In genomic region chr12:118148287-118148686, GRCh38 we compare ENCODE assay signal across 17 cellular contexts. TPM values are rescaled to one million over a fixed set of nuclear protein-coding genes. Genes with fewer than 3 reads are reported as not detected.
DNase-seq lines count a peak whose midpoint lies in the region; ATAC-seq and TF ChIP-seq lines count a peak whose summit lies in the region.
"Had no signal": no experiment of that assay in that cellular context is flagged by ENCODE, and none has a peak within 500 bp of the region (broad histone marks: within the 10 kb centered on the region; RNA-seq: fewer than 3 reads in every experiment).

No MANE protein-coding gene starts in this region.

- peak overlapping the region; percentile 30 for H3K27ac Mint-ChIP-seq in activated B cell treated with CpG ODN at 0.5 μM for 24 hours

- no peaks in the 10 kb centered on the region for H3K9me3 Mint-ChIP-seq in activated B cell treated with CpG ODN at 0.5 μM for 24 hours
- H3K9me3 Mint-ChIP-seq: H9 had no signal

- H3K27ac ChIP-seq in gastrocnemius medialis = peak overlapping the region; percentile 42 to 80 (median 60)
- H3K27ac ChIP-seq: A549, C4-2B had no signal

- no peaks in the 10 kb centered on the region for H3K27me3 ChIP-seq in gastrocnemius medialis

- POLR2A ChIA-PET in activated B cell treated with CpG ODN at 0.5 μM for 24 hours (lab: Charles Lee) = no interaction called here

- H3K36me3 Mint-ChIP-seq in activated B cell treated with CpG ODN at 0.5 μM for 24 hours (ENCODE audit: low read depth) = peaks cover 73% of the 10 kb centered on the region

- ATAC-seq in Right ventricle myocardium inferior = peak; percentile 51
- no peak for ATAC-seq in activated B cell treated with CpG ODN at 0.5 μM for 24 hours (ENCODE audit: low read depth)
- peak; percentile 71 for ATAC-seq in left ventricle myocardium superior
- no peak for ATAC-seq in gastrocnemius medialis
- ATAC-seq in mucosa of descending colon = no peak
- ATAC-seq: A549, Panc1 had no signal

- TF ChIP-seq CTCF in activated B cell treated with CpG ODN at 0.5 μM for 24 hours (IDR thresholded peaks at IDR 0.05) (no peak), gastrocnemius medialis (IDR thresholded peaks at IDR 0.05 in 4 of 5, conservative IDR thresholded peaks at IDR 0.05 in 1 of 5) (no peak), mucosa of descending colon (IDR thresholded peaks at IDR 0.05) (no peak)

- peaks cover 9% of the 10 kb centered on the region for H3K4me1 Mint-ChIP-seq in activated B cell treated with CpG ODN at 0.5 μM for 24 hours
- H3K4me1 Mint-ChIP-seq: H9 had no signal

- no peak overlapping the region for H3K4me3 ChIP-seq in gastrocnemius medialis
- no peak overlapping the region for H3K4me3 ChIP-seq in mucosa of descending colon
- H3K4me3 ChIP-seq: A549 had no signal

- H3K36me3 ChIP-seq in gastrocnemius medialis = peaks cover 3 to 31% of the 10 kb centered on the region in 2 donors
- peaks cover 6% of the 10 kb centered on the region for H3K36me3 ChIP-seq in mucosa of descending colon (ENCODE audit: low read depth)

- no peak for TF ChIP-seq POLR2A in gastrocnemius medialis (IDR thresholded peaks at IDR 0.05)

- CTCF ChIA-PET in activated B cell treated with CpG ODN at 0.5 μM for 24 hours (lab: Charles Lee) = no interaction called here

- no peak for DNase-seq in Right ventricle myocardium inferior (ENCODE audit: missing footprints)
- no peak for DNase-seq in cardiac septum (ENCODE audit: low spot score)
- DNase-seq in activated B cell treated with CpG ODN at 0.5 μM for 24 hours = no peak
- DNase-seq in left ventricle myocardium superior = no peak
- DNase-seq in gastrocnemius medialis = no peak
- DNase-seq in AG08395 (ENCODE audit: low spot score) = no peak
- no peak for DNase-seq in NCI-H2029 treated with DMSO at 0.1 percent for 48 hours (lab: John Stamatoyannopoulos, UW)
- no peak for DNase-seq in mucosa of descending colon
- DNase-seq: COR-L47, H9, NCI-H1105 treated with DMSO at 0.1 percent for 48 hours, NCI-H1694 treated with DMSO at 0.1 percent for 48 hours, NCI-H226, NCI-H524 treated with DMSO at 0.1 percent for 48 hours had no signal

- H3K27me3 Mint-ChIP-seq in activated B cell treated with CpG ODN at 0.5 μM for 24 hours = no peaks in the 10 kb centered on the region

- in situ Hi-C loops in gastrocnemius medialis (cut with MboI; ENCODE audit: low sequenced_read_pairs in 4 of 4) = no loop called here

- H3K9me3 ChIP-seq in gastrocnemius medialis = no peaks in the 10 kb centered on the region
- H3K9me3 ChIP-seq in mucosa of descending colon = no peaks in the 10 kb centered on the region
- H3K9me3 ChIP-seq: A549 had no signal

- peaks cover 8 to 17% of the 10 kb centered on the region in 2 donors for H3K4me1 ChIP-seq in gastrocnemius medialis
- peaks cover 2% of the 10 kb centered on the region for H3K4me1 ChIP-seq in mucosa of descending colon (ENCODE audit: low read depth)
- H3K4me1 ChIP-seq: A549 had no signal

- intact Hi-C loops in Right ventricle myocardium inferior (cut with DNase I) = no loop called here
- intact Hi-C loops in cardiac septum (cut with DNase I) = no loop called here
- intact Hi-C loops in activated B cell treated with CpG ODN at 0.5 μM for 24 hours (cut with micrococcal nuclease) = no loop called here
- intact Hi-C loops in left ventricle myocardium superior (cut with micrococcal nuclease) = no loop called here
- intact Hi-C loops in gastrocnemius medialis (cut with DNase I; ENCODE audit: low total_unique reads) = no loop called here
- intact Hi-C loops in mucosa of descending colon (cut with DNase I, micrococcal nuclease) = no loop called here

- H3K4me3 Mint-ChIP-seq in activated B cell treated with CpG ODN at 0.5 μM for 24 hours = no peak overlapping the region
- H3K4me3 Mint-ChIP-seq: H9 had no signal

RNA-seq across cellular contexts. Expression of gene PEBP1, which starts 12.4 kb away (rescaled TPM):
- total RNA-seq in Right ventricle myocardium inferior = 459 TPM
- total RNA-seq in cardiac septum = 344 TPM
- total RNA-seq in activated B cell treated with CpG ODN at 0.5 μM for 24 hours = 102 and 114 TPM in 2 replicates
- total RNA-seq in left ventricle myocardium superior = 500 TPM
- total RNA-seq in gastrocnemius medialis = 100 to 1,000 TPM; 306 to 442 (median 330) TPM
- 100 to 1,000 TPM; 122 to 212 (median 189) TPM for total RNA-seq in mucosa of descending colon

RNA-seq across cellular contexts. Expression of gene VSIG10, which starts 44.5 kb away (rescaled TPM):
- 12.4 TPM for total RNA-seq in Right ventricle myocardium inferior
- 10.0 TPM for total RNA-seq in cardiac septum
- total RNA-seq in activated B cell treated with CpG ODN at 0.5 μM for 24 hours = 1.6 and 2.4 TPM in 2 replicates
- 12.6 TPM for total RNA-seq in left ventricle myocardium superior
- total RNA-seq in gastrocnemius medialis = 10 to 100 TPM in 3 of 4 donors, 1 to 10 TPM in 1; 9.3 to 22.1 (median 17.0) TPM
- 100 to 1,000 TPM in 1 of 3 donors, 10 to 100 TPM in 2; 56.2 to 131 (median 68.7) TPM for total RNA-seq in mucosa of descending colon

Comparison
In these comparisons a context has a peak if more than half of its experiments do, and no peak if none do; other contexts are left out.
1. ATAC-seq: peak in Right ventricle myocardium inferior (single experiment) and left ventricle myocardium superior (single experiment); none in activated B cell treated with CpG ODN at 0.5 μM for 24 hours (single experiment), gastrocnemius medialis (0 of 2) and mucosa of descending colon (single experiment).